9 cellular contexts compared by ENCODE assay signal in the genomic region with DNA sequence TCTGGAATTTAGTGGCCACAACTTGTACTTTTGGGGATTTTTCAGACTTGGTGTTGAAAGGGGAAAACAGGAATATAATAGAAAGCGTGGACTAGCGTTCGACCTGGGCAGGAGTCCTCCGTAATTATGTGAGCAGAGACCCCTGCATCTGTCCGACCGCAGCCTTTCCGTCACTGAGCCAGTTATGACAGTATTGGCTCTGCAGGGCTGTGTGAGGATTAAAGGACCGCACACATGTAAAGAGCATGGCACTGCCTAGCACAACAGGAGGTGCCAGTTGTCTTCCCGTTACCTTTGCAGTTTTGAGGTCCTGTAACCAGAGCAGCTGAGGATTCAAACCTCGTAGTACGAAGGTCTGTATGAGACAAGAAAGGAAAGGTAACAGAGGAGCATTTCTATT. TPM values are rescaled to one million over a fixed set of nuclear protein-coding genes. Genes with fewer than 3 reads are reported as not detected.
DNase-seq lines count a peak whose midpoint lies in the region; ATAC-seq lines count a peak whose summit lies in the region.
"Had no signal": no experiment of that assay in that cellular context is flagged by ENCODE, and none has a peak within 500 bp of the region (broad histone marks: within the 10 kb centered on the region; RNA-seq: fewer than 3 reads in every experiment).

No MANE protein-coding gene starts in this region.

- H3K9me3 ChIP-seq in iPS-15b (ENCODE audit: control insufficient read depth, insufficient read depth, low read length), result no peaks in the 10 kb centered on the region

- no peak for DNase-seq in activated CD4-positive, alpha-beta T cell treated with anti-CD3 and anti-CD28 coated beads, Interleukin-2, amount 10 ng/mL, durations not matched to agents 7 days and 5 days
- DNase-seq in activated CD4-positive, alpha-beta T cell treated with anti-CD3 and anti-CD28 coated beads for 48 hours, result no peak
- peak; percentile 38 for DNase-seq in activated CD8-positive, alpha-beta memory T cell treated with anti-CD3 and anti-CD28 coated beads, Interleukin-2, amount 10 ng/mL, durations not matched to agents 7 days and 5 days
- DNase-seq in stimulated activated naive CD8-positive, alpha-beta T cell treated with anti-CD3 and anti-CD28 coated beads, Interleukin-15, amount 100 ng/mL, for 72 hours, result no peak
- no peak for DNase-seq in NCI-H2107 treated with DMSO at 0.1 percent for 48 hours (lab: John Stamatoyannopoulos, UW; ENCODE audit: unreplicated experiment)
- DNase-seq in NOMO-1 (lab: John Stamatoyannopoulos, UW; ENCODE audit: unreplicated experiment in 2 of 2), result no peak
- no peak for DNase-seq in foreskin melanocyte
- DNase-seq: hippocampal formation had no signal

- CTCF ChIA-PET in activated CD4-positive, alpha-beta T cell treated with anti-CD3 and anti-CD28 coated beads, Interleukin-2, amount 10 ng/mL, durations not matched to agents 7 days and 5 days (lab: Charles Lee), result interaction anchor here (1.1 kb wide), 1 partner anchor 9 kb away, joined by 3 read pairs; the partner anchor contains the start of gene TMED9
- CTCF ChIA-PET in activated CD8-positive, alpha-beta memory T cell treated with anti-CD3 and anti-CD28 coated beads, Interleukin-2, amount 10 ng/mL, durations not matched to agents 7 days and 5 days (lab: Charles Lee), result interaction anchor here (0.9 kb wide), 1 partner anchor 9 kb away, joined by 4 read pairs; the partner anchor contains the start of gene TMED9

- peak overlapping the region; percentile 88 for H3K4me3 Mint-ChIP-seq in activated CD4-positive, alpha-beta T cell treated with anti-CD3 and anti-CD28 coated beads, Interleukin-2, amount 10 ng/mL, durations not matched to agents 7 days and 5 days
- H3K4me3 Mint-ChIP-seq in activated CD8-positive, alpha-beta memory T cell treated with anti-CD3 and anti-CD28 coated beads, Interleukin-2, amount 10 ng/mL, durations not matched to agents 7 days and 5 days, result peak overlapping the region; percentile 88
- peak overlapping the region; percentile 90 to 97 for H3K4me3 Mint-ChIP-seq in stimulated activated naive CD8-positive, alpha-beta T cell treated with anti-CD3 and anti-CD28 coated beads, Interleukin-15, amount 100 ng/mL, for 72 hours

- ATAC-seq in activated CD8-positive, alpha-beta memory T cell treated with anti-CD3 and anti-CD28 coated beads, Interleukin-2, amount 10 ng/mL, durations not matched to agents 7 days and 5 days, result no peak
- ATAC-seq in stimulated activated naive CD8-positive, alpha-beta T cell treated with anti-CD3 and anti-CD28 coated beads, Interleukin-15, amount 100 ng/mL, for 72 hours, result no peak

- peak overlapping the region; percentile 51 for H3K4me3 ChIP-seq in iPS-15b (ENCODE audit: low read depth, low read length)

- no peaks in the 10 kb centered on the region for H3K4me1 ChIP-seq in iPS-15b (ENCODE audit: control insufficient read depth, insufficient read depth, low read length)

- POLR2A ChIA-PET in activated CD4-positive, alpha-beta T cell treated with anti-CD3 and anti-CD28 coated beads, Interleukin-2, amount 10 ng/mL, durations not matched to agents 7 days and 5 days (lab: Charles Lee), result interaction anchor here (0.6 kb wide), 1 partner anchor 101 kb away, joined by 3 read pairs; no protein-coding TSS in a partner anchor

- H3K9ac ChIP-seq in iPS-15b (ENCODE audit: low read depth, low read length), result no peak overlapping the region

- no peaks in the 10 kb centered on the region for H3K27me3 Mint-ChIP-seq in activated CD4-positive, alpha-beta T cell treated with anti-CD3 and anti-CD28 coated beads, Interleukin-2, amount 10 ng/mL, durations not matched to agents 7 days and 5 days
- no peaks in the 10 kb centered on the region for H3K27me3 Mint-ChIP-seq in activated CD8-positive, alpha-beta memory T cell treated with anti-CD3 and anti-CD28 coated beads, Interleukin-2, amount 10 ng/mL, durations not matched to agents 7 days and 5 days
- H3K27me3 Mint-ChIP-seq in stimulated activated naive CD8-positive, alpha-beta T cell treated with anti-CD3 and anti-CD28 coated beads, Interleukin-15, amount 100 ng/mL, for 72 hours, result no peaks in the 10 kb centered on the region

- H3K36me3 ChIP-seq in iPS-15b (ENCODE audit: control insufficient read depth, insufficient read depth, low read length), result peaks cover under 1% of the 10 kb centered on the region

- no peaks in the 10 kb centered on the region for H3K9me3 Mint-ChIP-seq in activated CD4-positive, alpha-beta T cell treated with anti-CD3 and anti-CD28 coated beads, Interleukin-2, amount 10 ng/mL, durations not matched to agents 7 days and 5 days
- H3K9me3 Mint-ChIP-seq in activated CD8-positive, alpha-beta memory T cell treated with anti-CD3 and anti-CD28 coated beads, Interleukin-2, amount 10 ng/mL, durations not matched to agents 7 days and 5 days (ENCODE audit: low read depth), result no peaks in the 10 kb centered on the region
- H3K9me3 Mint-ChIP-seq in stimulated activated naive CD8-positive, alpha-beta T cell treated with anti-CD3 and anti-CD28 coated beads, Interleukin-15, amount 100 ng/mL, for 72 hours, result no peaks in the 10 kb centered on the region

- peak overlapping the region; percentile 42 for H3K27ac Mint-ChIP-seq in activated CD4-positive, alpha-beta T cell treated with anti-CD3 and anti-CD28 coated beads, Interleukin-2, amount 10 ng/mL, durations not matched to agents 7 days and 5 days
- H3K27ac Mint-ChIP-seq in activated CD8-positive, alpha-beta memory T cell treated with anti-CD3 and anti-CD28 coated beads, Interleukin-2, amount 10 ng/mL, durations not matched to agents 7 days and 5 days, result no peak overlapping the region
- H3K27ac Mint-ChIP-seq in stimulated activated naive CD8-positive, alpha-beta T cell treated with anti-CD3 and anti-CD28 coated beads, Interleukin-15, amount 100 ng/mL, for 72 hours, result no peak overlapping the region

- peaks cover 3% of the 10 kb centered on the region for H3K27me3 ChIP-seq in iPS-15b (ENCODE audit: control insufficient read depth, insufficient read depth, low read length)

- peaks cover 14% of the 10 kb centered on the region for H3K36me3 Mint-ChIP-seq in activated CD4-positive, alpha-beta T cell treated with anti-CD3 and anti-CD28 coated beads, Interleukin-2, amount 10 ng/mL, durations not matched to agents 7 days and 5 days (ENCODE audit: low read depth)
- peaks cover 10% of the 10 kb centered on the region for H3K36me3 Mint-ChIP-seq in activated CD8-positive, alpha-beta memory T cell treated with anti-CD3 and anti-CD28 coated beads, Interleukin-2, amount 10 ng/mL, durations not matched to agents 7 days and 5 days

- H3K4me1 Mint-ChIP-seq in activated CD4-positive, alpha-beta T cell treated with anti-CD3 and anti-CD28 coated beads, Interleukin-2, amount 10 ng/mL, durations not matched to agents 7 days and 5 days, result peaks cover 31% of the 10 kb centered on the region
- H3K4me1 Mint-ChIP-seq in activated CD8-positive, alpha-beta memory T cell treated with anti-CD3 and anti-CD28 coated beads, Interleukin-2, amount 10 ng/mL, durations not matched to agents 7 days and 5 days, result peaks cover 29% of the 10 kb centered on the region
- peaks cover 63% of the 10 kb centered on the region for H3K4me1 Mint-ChIP-seq in stimulated activated naive CD8-positive, alpha-beta T cell treated with anti-CD3 and anti-CD28 coated beads, Interleukin-15, amount 100 ng/mL, for 72 hours

RNA-seq across cellular contexts. Expression of gene B4GALT7, which starts 1.2 kb away (rescaled TPM):
- 10 to 100 TPM; 20.3 to 20.5 TPM for total RNA-seq in activated CD4-positive, alpha-beta T cell treated with anti-CD3 and anti-CD28 coated beads, Interleukin-2, amount 10 ng/mL, durations not matched to agents 7 days and 5 days
- 10 to 100 TPM; 16.8 to 17.2 TPM for total RNA-seq in activated CD8-positive, alpha-beta memory T cell treated with anti-CD3 and anti-CD28 coated beads, Interleukin-2, amount 10 ng/mL, durations not matched to agents 7 days and 5 days

RNA-seq across cellular contexts. Expression of gene TMED9, which starts 9.1 kb away (rescaled TPM):
- 100 to 1,000 TPM in 1 of 2 experiments, 10 to 100 TPM in 1; 94.0 to 105 TPM for total RNA-seq in activated CD4-positive, alpha-beta T cell treated with anti-CD3 and anti-CD28 coated beads, Interleukin-2, amount 10 ng/mL, durations not matched to agents 7 days and 5 days
- 100 to 1,000 TPM in 1 of 2 experiments, 10 to 100 TPM in 1; 99.9 to 111 TPM for total RNA-seq in activated CD8-positive, alpha-beta memory T cell treated with anti-CD3 and anti-CD28 coated beads, Interleukin-2, amount 10 ng/mL, durations not matched to agents 7 days and 5 days

RNA-seq across cellular contexts. Expression of gene FAM193B, which starts 46.8 kb away (rescaled TPM):
- 100 to 1,000 TPM; 102 to 120 TPM for total RNA-seq in activated CD4-positive, alpha-beta T cell treated with anti-CD3 and anti-CD28 coated beads, Interleukin-2, amount 10 ng/mL, durations not matched to agents 7 days and 5 days
- 100 to 1,000 TPM in 1 of 2 experiments, 10 to 100 TPM in 1; 77.5 to 116 TPM for total RNA-seq in activated CD8-positive, alpha-beta memory T cell treated with anti-CD3 and anti-CD28 coated beads, Interleukin-2, amount 10 ng/mL, durations not matched to agents 7 days and 5 days
